9 cellular contexts compared by ENCODE assay signal in the genomic region with DNA sequence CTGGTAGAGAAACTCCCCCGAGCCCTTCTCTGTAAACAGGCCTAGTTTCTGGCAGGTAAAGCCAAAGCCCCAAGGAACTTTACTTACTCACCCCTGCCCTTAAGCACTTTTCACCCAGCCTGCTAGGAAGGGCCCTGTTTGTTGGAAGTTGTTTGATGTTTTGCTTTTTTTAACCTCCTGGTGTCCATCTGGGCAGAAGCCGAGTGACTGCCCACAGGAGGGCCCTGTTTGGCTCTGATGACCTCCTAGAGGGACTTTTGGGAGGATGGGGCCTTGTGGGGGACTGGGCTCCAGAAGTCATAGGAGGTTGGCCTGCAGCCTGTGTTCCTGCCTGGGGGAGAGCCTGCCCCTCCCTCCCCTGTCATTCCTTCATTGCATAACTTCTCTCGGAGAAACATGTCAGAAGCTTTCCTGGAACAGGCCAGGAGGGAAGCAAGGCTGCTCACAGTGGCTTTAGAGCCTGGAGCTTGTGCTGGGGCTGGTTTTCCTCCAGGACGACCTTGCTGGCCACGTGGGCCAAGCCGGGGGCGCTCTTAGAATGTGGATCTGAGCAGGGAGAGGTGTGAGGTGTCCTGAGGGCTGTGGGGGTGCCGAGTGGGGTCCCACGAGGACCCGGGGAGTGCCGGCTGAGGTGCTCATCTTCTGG. TPM values are rescaled to one million over a fixed set of nuclear protein-coding genes. Genes with fewer than 3 reads are reported as not detected.
DNase-seq lines count a peak whose midpoint lies in the region; ATAC-seq and TF ChIP-seq lines count a peak whose summit lies in the region.
"Had no signal": no experiment of that assay in that cellular context is flagged by ENCODE, and none has a peak within 500 bp of the region (broad histone marks: within the 10 kb centered on the region; RNA-seq: fewer than 3 reads in every experiment).

No MANE protein-coding gene starts in this region.

- no peak overlapping the region for H2BK5ac ChIP-seq in H9 (ENCODE audit: insufficient read length, low read length)

- H3K27me3 Mint-ChIP-seq in H9 (ENCODE audit: low read depth): no peaks in the 10 kb centered on the region
- no peaks in the 10 kb centered on the region for H3K27me3 Mint-ChIP-seq in central memory CD8-positive, alpha-beta T cell
- H3K27me3 Mint-ChIP-seq: stimulated activated memory B cell treated with anti-CD40 and anti-IgM and Interleukin-4, amounts not matched to agents 10 μg/mL and 1 μg/mL and 100 μg/mL, for 72 hours had no signal

- H3T11ph ChIP-seq in H9 (ENCODE audit: low read length): no peak overlapping the region

- no peaks in the 10 kb centered on the region for H4K20me1 ChIP-seq in H9 (ENCODE audit: control insufficient read depth, insufficient read depth, insufficient read length)

- no CpG with 5 or more reads among the region's 11 CpGs for WGBS in H9 (ENCODE audit: extremely low coverage, insufficient read length, low lambda C conversion rate)

- no peak overlapping the region for H3K56ac ChIP-seq in H9 (ENCODE audit: insufficient read length, low read depth, low read length)

- ATAC-seq in central memory CD8-positive, alpha-beta T cell (replicated peaks; ENCODE audit: extremely low read depth, poor library complexity, severe bottlenecking): no peak
- no peak for ATAC-seq in HG02571 (IDR thresholded peaks at IDR 0.05; ENCODE audit: unreplicated experiment)
- ATAC-seq: stimulated activated memory B cell treated with anti-CD40 and anti-IgM and Interleukin-4, amounts not matched to agents 10 μg/mL and 1 μg/mL and 100 μg/mL, for 72 hours had no signal

- H2BK20ac ChIP-seq in H9 (ENCODE audit: low read depth, low read length, poor library complexity, severe bottlenecking): no peak overlapping the region

- no peak overlapping the region for H4K8ac ChIP-seq in H9 (replicated peaks; ENCODE audit: insufficient read length, low read depth, low read length)

- no peak for TF ChIP-seq CTCF in H9 (conservative IDR thresholded peaks at IDR 0.05)

- H3K9me3 Mint-ChIP-seq in H9: peaks cover 7 to 8% of the 10 kb centered on the region in 2 experiments; a peak in 4 of 5 replicates
- H3K9me3 Mint-ChIP-seq in central memory CD8-positive, alpha-beta T cell: peaks cover 7% of the 10 kb centered on the region

- no peaks in the 10 kb centered on the region for H3K4me1 ChIP-seq in H9 (ENCODE audit: insufficient read depth, low read length)

- no peak overlapping the region for H2BK15ac ChIP-seq in H9 (ENCODE audit: low read depth, low read length)

- no peak overlapping the region for H2AFZ ChIP-seq in H9 (ENCODE audit: low read length)

- no peak overlapping the region for H2AK5ac ChIP-seq in H9 (ENCODE audit: insufficient read length, low read length)

- H3K9me3 ChIP-seq in H9 (ENCODE audit: control insufficient read depth, low read depth, low read length): no peaks in the 10 kb centered on the region

- DNase-seq in H9 (peak; percentile 22), kidney tubule cell (ENCODE audit: low spot score) (peak; percentile 16), smooth muscle cell of the brain vasculature (ENCODE audit: low read depth, low spot score) (peak; percentile 76), DMS53 (lab: John Stamatoyannopoulos, UW) (no peak), SHP77 treated with DMSO at 0.1 percent for 48 hours (lab: John Stamatoyannopoulos, UW) (no peak)
- DNase-seq in central memory CD8-positive, alpha-beta T cell (ENCODE audit: low spot score in 2 of 2): no peak
- DNase-seq in stimulated activated naive CD4-positive, alpha-beta T cell treated with Interleukin-2 at 50 U/mL for 16 hours (lab: John Stamatoyannopoulos, UW): no peak

- no peaks in the 10 kb centered on the region for H3K79me2 ChIP-seq in H9 (ENCODE audit: insufficient read depth, low read length)

- H3K4me3 Mint-ChIP-seq in H9: no peak overlapping the region
- H3K4me3 Mint-ChIP-seq in central memory CD8-positive, alpha-beta T cell: no peak overlapping the region
- H3K4me3 Mint-ChIP-seq: stimulated activated memory B cell treated with anti-CD40 and anti-IgM and Interleukin-4, amounts not matched to agents 10 μg/mL and 1 μg/mL and 100 μg/mL, for 72 hours had no signal

- H3K23me2 ChIP-seq in H9 (ENCODE audit: insufficient read length, low read depth, low read length, poor library complexity, severe bottlenecking): no peaks in the 10 kb centered on the region

- H3K4me1 Mint-ChIP-seq in H9: peaks cover 4 to 15% of the 10 kb centered on the region in 2 experiments; a peak in 3 of 4 replicates
- H3K4me1 Mint-ChIP-seq in central memory CD8-positive, alpha-beta T cell: peaks cover 6% of the 10 kb centered on the region

- no peak overlapping the region for H4K91ac ChIP-seq in H9 (ENCODE audit: insufficient read length, low read depth, low read length)

- H3K36me3 Mint-ChIP-seq in H9 (ENCODE audit: insufficient read depth in 1 of 3, low read depth in 3 of 3): peaks cover 7 to 19% (median 17%) of the 10 kb centered on the region in 3 experiments
- H3K36me3 Mint-ChIP-seq in central memory CD8-positive, alpha-beta T cell (ENCODE audit: insufficient read depth): peaks cover 9% of the 10 kb centered on the region

- H2BK120ac ChIP-seq in H9 (ENCODE audit: low read depth, low read length, poor library complexity, severe bottlenecking): no peak overlapping the region

- no peaks in the 10 kb centered on the region for H3K79me1 ChIP-seq in H9 (ENCODE audit: insufficient read depth, low read depth, low read length, poor library complexity, severe bottlenecking)

- no peak overlapping the region for H2BK12ac ChIP-seq in H9 (ENCODE audit: insufficient read length, low read depth, low read length)

- no peak overlapping the region for H4K5ac ChIP-seq in H9 (ENCODE audit: insufficient read length, low read depth, low read length)

- H3K27ac Mint-ChIP-seq in H9: peak overlapping the region in 1 of 3 experiments; percentile 34; a peak in 4 of 7 replicates
- H3K27ac Mint-ChIP-seq in central memory CD8-positive, alpha-beta T cell (ENCODE audit: low read depth): peak overlapping the region; percentile 83
- H3K27ac Mint-ChIP-seq: stimulated activated memory B cell treated with anti-CD40 and anti-IgM and Interleukin-4, amounts not matched to agents 10 μg/mL and 1 μg/mL and 100 μg/mL, for 72 hours had no signal

- no peak overlapping the region for H3K4me2 ChIP-seq in H9 (ENCODE audit: insufficient read depth, insufficient read length, low read length)

- H3K27me3 ChIP-seq in H9 (ENCODE audit: insufficient read depth, low read length): no peaks in the 10 kb centered on the region

- no peak overlapping the region for H3K23ac ChIP-seq in H9 (ENCODE audit: insufficient read length, low read depth, low read length)

- H3K18ac ChIP-seq in H9 (ENCODE audit: insufficient read length, low read depth, low read length): no peak overlapping the region

- no peak overlapping the region for H3K4ac ChIP-seq in H9 (ENCODE audit: low read depth, low read length)

- no peak overlapping the region; the same call in 1 of the 2 replicates for H3K14ac ChIP-seq in H9 (ENCODE audit: insufficient read depth, low read length)

- no peak overlapping the region for H3K27ac ChIP-seq in H9 (ENCODE audit: insufficient read length, low read depth, low read length)

- H3K9ac ChIP-seq in H9 (ENCODE audit: extremely low read depth, insufficient read length, low read length): no peak overlapping the region

RNA-seq across cellular contexts. Expression of a gene that starts 33.9 kb away (rescaled TPM):
- 25.8 and 26.0 TPM in 2 replicates for total RNA-seq in H9 (2021)

Comparison
In these comparisons a context has a peak if more than half of its experiments do, and no peak if none do; other contexts are left out.
1. DNase-seq: peak in H9 (single experiment), kidney tubule cell (single experiment) and smooth muscle cell of the brain vasculature (single experiment); none in central memory CD8-positive, alpha-beta T cell (0 of 2), DMS53 (single experiment), stimulated activated naive CD4-positive, alpha-beta T cell treated with Interleukin-2 at 50 U/mL for 16 hours (single experiment) and SHP77 treated with DMSO at 0.1 percent for 48 hours (single experiment).